ENCODE assay signal across 1 cellular context in the genomic region with DNA sequence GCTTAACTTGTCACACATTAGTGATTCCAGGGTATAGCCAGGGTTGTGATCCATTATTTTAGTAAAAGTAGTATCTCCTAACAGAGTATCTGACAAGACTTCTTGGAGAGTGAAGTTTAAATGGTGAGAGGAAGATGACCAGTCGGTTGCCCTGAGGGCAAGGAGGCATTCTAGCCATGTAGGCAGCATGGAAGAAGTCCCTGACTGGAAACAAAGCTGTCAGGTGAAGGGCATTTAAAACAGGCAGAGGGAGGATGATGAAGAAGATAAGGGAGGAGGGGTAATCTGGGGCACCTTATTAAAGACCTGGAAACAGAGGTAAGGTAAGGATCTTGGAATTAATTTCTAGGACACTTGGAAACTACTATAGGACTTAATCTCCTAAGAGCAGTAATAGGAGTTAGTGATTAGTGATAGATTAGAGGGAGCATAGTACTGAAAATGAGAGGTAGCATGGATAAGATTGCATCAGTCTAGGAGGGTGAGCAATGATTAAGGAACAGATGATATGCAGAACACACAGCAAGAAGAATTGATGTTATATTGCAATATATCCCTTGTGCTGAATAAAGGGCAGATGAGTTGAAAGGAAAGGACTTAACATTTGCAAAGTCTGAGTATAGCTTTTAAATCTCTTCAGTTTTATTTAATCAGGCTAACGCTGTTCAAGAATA.
TF ChIP-seq lines count a peak whose summit lies in the region.

No MANE protein-coding gene starts in this region.

TF ChIP-seq in IMR-90, 13 proteins besides CTCF, POLR2A, EP300 and RAD21:
- TF ChIP-seq, protein P1, sequence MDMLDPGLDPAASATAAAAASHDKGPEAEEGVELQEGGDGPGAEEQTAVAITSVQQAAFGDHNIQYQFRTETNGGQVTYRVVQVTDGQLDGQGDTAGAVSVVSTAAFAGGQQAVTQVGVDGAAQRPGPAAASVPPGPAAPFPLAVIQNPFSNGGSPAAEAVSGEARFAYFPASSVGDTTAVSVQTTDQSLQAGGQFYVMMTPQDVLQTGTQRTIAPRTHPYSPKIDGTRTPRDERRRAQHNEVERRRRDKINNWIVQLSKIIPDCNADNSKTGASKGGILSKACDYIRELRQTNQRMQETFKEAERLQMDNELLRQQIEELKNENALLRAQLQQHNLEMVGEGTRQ (IDR thresholded peaks at IDR 0.05; ENCODE audit: low read depth, low read length), result no peak
- peak; percentile 73 for TF ChIP-seq CEBPB (IDR thresholded peaks at IDR 0.05; ENCODE audit: low read depth, low read length)
- TF ChIP-seq MAZ (IDR thresholded peaks at IDR 0.05; ENCODE audit: borderline replicate concordance, low read depth, low read length), result no peak
- TF ChIP-seq NFE2L2 (IDR thresholded peaks at IDR 0.05; ENCODE audit: low read depth, low read length), result no peak
- TF ChIP-seq SMC3 (IDR thresholded peaks at IDR 0.05; ENCODE audit: low read depth, low read length), result no peak
- TF ChIP-seq CHD1 (IDR thresholded peaks at IDR 0.05; ENCODE audit: low read depth, low read length), result no peak
- TF ChIP-seq MAFK (IDR thresholded peaks at IDR 0.05; ENCODE audit: low read depth, low read length), result no peak
- TF ChIP-seq BHLHE40 (IDR thresholded peaks at IDR 0.05; ENCODE audit: low read depth, low read length), result no peak
